In the genomic region with DNA sequence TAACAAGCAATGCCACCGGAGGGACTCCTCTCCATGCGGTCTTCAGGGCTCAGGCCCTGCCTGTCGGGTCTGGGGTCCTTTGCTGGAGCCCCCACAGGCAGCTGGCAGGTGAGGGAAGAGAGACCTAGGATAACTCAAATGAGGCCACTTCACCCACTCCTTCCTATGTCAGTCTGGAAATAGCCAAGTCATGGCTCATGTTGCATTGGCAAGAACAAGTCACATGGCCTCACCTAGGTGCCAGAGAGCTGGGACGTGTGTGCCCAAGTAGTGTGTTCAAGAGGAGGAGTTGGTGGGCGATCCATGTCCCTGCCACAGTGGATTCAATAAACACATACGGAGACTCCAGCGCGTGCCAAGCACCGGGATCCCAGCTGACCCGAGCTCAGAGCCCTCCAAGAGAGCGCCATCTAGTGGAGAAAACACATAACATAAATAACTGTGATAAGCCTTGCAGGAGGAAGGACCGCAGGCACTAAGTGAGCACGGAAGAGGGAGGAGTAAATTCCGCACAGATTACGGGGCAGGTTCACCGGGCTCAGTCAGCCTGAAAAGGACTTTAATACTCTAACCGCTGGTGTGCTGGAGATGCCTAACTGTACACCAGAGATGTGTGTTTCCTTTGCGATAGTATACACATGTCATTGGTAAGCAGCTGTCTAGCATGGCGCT, we compare ENCODE assay signal across 8 cellular contexts.
DNase-seq lines count a peak whose midpoint lies in the region; ATAC-seq and TF ChIP-seq lines count a peak whose summit lies in the region.

No MANE protein-coding gene starts in this region.

- no peaks in the 10 kb centered on the region for H3K36me3 ChIP-seq in breast epithelium
- H3K36me3 ChIP-seq in esophagus squamous epithelium, result no peaks in the 10 kb centered on the region
- H3K36me3 ChIP-seq in neural progenitor cell, result no peaks in the 10 kb centered on the region

- WGBS in esophagus squamous epithelium, 2 donors, result 52 to 60% methylated on average over 9 to 19 of the region's 19 CpGs

- H3K79me2 ChIP-seq in neural progenitor cell (ENCODE audit: low read depth), result no peaks in the 10 kb centered on the region

- peak; percentile 89 for DNase-seq in MCF 10A (ENCODE audit: unreplicated experiment)
- no peak for DNase-seq in breast epithelium (ENCODE audit: low spot score in 2 of 2)
- DNase-seq in HT1080 (ENCODE audit: low read depth), result peak; percentile 81
- peak; percentile 79 for DNase-seq in RPMI7951 (ENCODE audit: low read depth)
- DNase-seq in esophagus squamous epithelium (lab: John Stamatoyannopoulos, UW), result no peak
- DNase-seq in neural progenitor cell (ENCODE audit: low spot score), result peak; percentile 90
- DNase-seq in dedifferentiated amniotic fluid mesenchymal stem cell (ENCODE audit: extremely low spot score), result no peak

- H3K9me3 Mint-ChIP-seq in MCF 10A (ENCODE audit: unreplicated experiment), result no peaks in the 10 kb centered on the region
- peaks cover 12% of the 10 kb centered on the region for H3K9me3 Mint-ChIP-seq in neural progenitor cell

- H3K9ac ChIP-seq in neural progenitor cell, result no peak overlapping the region

- TF ChIP-seq POLR2A in breast epithelium (IDR thresholded peaks at IDR 0.05) (no peak), esophagus squamous epithelium (IDR thresholded peaks at IDR 0.05) (no peak)

- no peaks in the 10 kb centered on the region for H3K27me3 Mint-ChIP-seq in MCF 10A (ENCODE audit: insufficient read depth, unreplicated experiment)
- H3K27me3 Mint-ChIP-seq in neural progenitor cell (ENCODE audit: insufficient read depth, low read depth), result peaks cover 9% of the 10 kb centered on the region

- no peak overlapping the region for H3K4me3 Mint-ChIP-seq in MCF 10A (ENCODE audit: unreplicated experiment)
- H3K4me3 Mint-ChIP-seq in neural progenitor cell, result no peak overlapping the region

- no peaks in the 10 kb centered on the region for H4K20me1 ChIP-seq in neural progenitor cell (ENCODE audit: low read depth)

- H3K4me1 ChIP-seq in breast epithelium, result no peaks in the 10 kb centered on the region
- H3K4me1 ChIP-seq in esophagus squamous epithelium, result peaks cover 0 to 7% (median 2%) of the 10 kb centered on the region in 3 donors
- H3K4me1 ChIP-seq in neural progenitor cell, result no peaks in the 10 kb centered on the region

- peaks cover 11% of the 10 kb centered on the region for H3K4me1 Mint-ChIP-seq in MCF 10A (ENCODE audit: insufficient read depth, unreplicated experiment)
- H3K4me1 Mint-ChIP-seq in neural progenitor cell, result no peaks in the 10 kb centered on the region

- no peaks in the 10 kb centered on the region for H3K36me3 Mint-ChIP-seq in MCF 10A (ENCODE audit: insufficient read depth, unreplicated experiment)
- no peaks in the 10 kb centered on the region for H3K36me3 Mint-ChIP-seq in neural progenitor cell

- H3F3A ChIP-seq in neural progenitor cell (ENCODE audit: low read depth), result no peaks in the 10 kb centered on the region

- peak overlapping the region; percentile 30 for H2AFZ ChIP-seq in neural progenitor cell (replicated peaks)

- CTCF ChIA-PET in MCF 10A (lab: Yijun Ruan, JAX), result interaction anchor here (0.5 to 2.4 kb wide), 22 partner anchors 9 to 1333 kb away, joined by 3 to 21 read pairs (median 3); no protein-coding TSS in a partner anchor

- POLR2A ChIA-PET in MCF 10A (lab: Yijun Ruan, JAX), result no interaction called here

- intact Hi-C loops in MCF 10A (cut with micrococcal nuclease) (loop anchor here (1.0 kb wide), 1 partner anchor 260 kb away; no protein-coding TSS in a partner anchor), breast epithelium (cut with DNase I; ENCODE audit: low total_unique reads) (no loop called here), esophagus squamous epithelium (cut with DNase I) (no loop called here)

- H3K27ac Mint-ChIP-seq in MCF 10A (ENCODE audit: low read depth, unreplicated experiment), result no peak overlapping the region
- no peak overlapping the region for H3K27ac Mint-ChIP-seq in neural progenitor cell

- H3K27ac ChIP-seq in breast epithelium (no peak overlapping the region), esophagus squamous epithelium (no peak overlapping the region), neural progenitor cell (no peak overlapping the region)

- peak; percentile 72 for TF ChIP-seq CTCF in MCF 10A (IDR thresholded peaks at IDR 0.05; ENCODE audit: unreplicated experiment)
- no peak for TF ChIP-seq CTCF in breast epithelium (IDR thresholded peaks at IDR 0.05)
- peak in 4 of 6 experiments; percentile 8 to 61 (median 30) for TF ChIP-seq CTCF in esophagus squamous epithelium (IDR thresholded peaks at IDR 0.05)
- TF ChIP-seq CTCF in neural progenitor cell (IDR thresholded peaks at IDR 0.05), result peak; percentile 78

- H3K4me2 ChIP-seq in neural progenitor cell, result no peak overlapping the region

- no peaks in the 10 kb centered on the region for H3K27me3 ChIP-seq in breast epithelium
- peaks cover 0 to 5% (median 0%) of the 10 kb centered on the region in 4 donors for H3K27me3 ChIP-seq in esophagus squamous epithelium
- no peaks in the 10 kb centered on the region for H3K27me3 ChIP-seq in neural progenitor cell

- no TSS peak for BruUV-seq in MCF 10A (replicated peaks; lab: Mats Ljungman, UMichigan)

- ATAC-seq in GM21529 (IDR thresholded peaks at IDR 0.05; ENCODE audit: unreplicated experiment), result peak; percentile 84

- no peak overlapping the region for H3K4me3 ChIP-seq in breast epithelium
- no peak overlapping the region for H3K4me3 ChIP-seq in esophagus squamous epithelium
- H3K4me3 ChIP-seq in neural progenitor cell, result no peak overlapping the region

- peaks cover 0 to 13% of the 10 kb centered on the region in 2 donors for H3K9me3 ChIP-seq in breast epithelium
- no peaks in the 10 kb centered on the region for H3K9me3 ChIP-seq in esophagus squamous epithelium
- H3K9me3 ChIP-seq in neural progenitor cell (ENCODE audit: low read depth), result no peaks in the 10 kb centered on the region

Comparison
In these comparisons a context has a peak if more than half of its experiments do, and no peak if none do; other contexts are left out.
1. DNase-seq: peak in MCF 10A (single experiment), HT1080 (single experiment), RPMI7951 (single experiment) and neural progenitor cell (single experiment); none in breast epithelium (0 of 2), esophagus squamous epithelium (single experiment) and dedifferentiated amniotic fluid mesenchymal stem cell (single experiment).
2. CTCF ChIP-seq: peak in MCF 10A (single experiment), esophagus squamous epithelium (4 of 6) and neural progenitor cell (single experiment); none in breast epithelium (0 of 3).